1 cellular context compared by ENCODE assay signal in the genomic region with DNA sequence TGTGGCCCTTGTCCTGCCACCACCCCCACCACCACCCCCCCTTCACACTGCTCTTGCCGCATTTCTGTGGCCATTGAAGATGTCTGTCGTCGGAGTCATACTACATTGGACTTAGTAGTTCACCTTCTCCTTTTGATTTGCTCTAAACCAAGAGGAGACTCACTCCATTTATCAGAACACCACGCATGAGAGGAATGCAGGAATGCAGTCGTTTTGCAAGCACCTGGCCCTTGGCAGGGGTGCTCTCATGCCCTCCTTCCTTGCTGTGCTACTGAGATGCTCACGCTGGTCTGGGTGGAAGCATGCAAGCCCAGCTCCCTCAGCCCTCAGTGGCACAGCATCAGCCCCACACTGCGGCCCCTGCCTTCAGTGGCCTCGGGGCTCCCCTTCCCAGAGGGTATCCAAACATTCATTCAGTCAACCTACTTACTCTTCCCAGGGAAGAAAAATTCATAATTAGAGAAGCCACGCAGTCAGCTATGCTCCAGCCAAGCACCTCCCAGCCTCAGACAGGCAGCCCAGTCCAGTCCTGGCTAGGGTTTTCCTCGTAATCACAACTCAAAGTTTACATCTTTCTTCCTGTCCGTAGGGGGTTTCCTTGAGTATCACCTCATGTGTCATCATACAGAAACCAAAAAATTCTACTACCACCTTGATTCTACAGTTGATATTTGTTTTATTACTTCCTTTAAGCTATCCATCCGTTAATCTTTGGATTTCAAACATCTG.
TF ChIP-seq lines count a peak whose summit lies in the region.

No MANE protein-coding gene starts in this region.

TF ChIP-seq in A549, 52 proteins besides CTCF, POLR2A, EP300 and RAD21 (continued from another document):
- TF ChIP-seq, protein P1, sequence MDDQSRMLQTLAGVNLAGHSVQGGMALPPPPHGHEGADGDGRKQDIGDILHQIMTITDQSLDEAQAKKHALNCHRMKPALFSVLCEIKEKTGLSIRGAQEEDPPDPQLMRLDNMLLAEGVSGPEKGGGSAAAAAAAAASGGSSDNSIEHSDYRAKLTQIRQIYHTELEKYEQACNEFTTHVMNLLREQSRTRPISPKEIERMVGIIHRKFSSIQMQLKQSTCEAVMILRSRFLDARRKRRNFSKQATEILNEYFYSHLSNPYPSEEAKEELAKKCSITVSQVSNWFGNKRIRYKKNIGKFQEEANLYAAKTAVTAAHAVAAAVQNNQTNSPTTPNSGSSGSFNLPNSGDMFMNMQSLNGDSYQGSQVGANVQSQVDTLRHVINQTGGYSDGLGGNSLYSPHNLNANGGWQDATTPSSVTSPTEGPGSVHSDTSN (IDR thresholded peaks at IDR 0.05): no peak
- no peak for TF ChIP-seq ZNF302 (CRISPR knock-in tag; IDR thresholded peaks at IDR 0.05)
- TF ChIP-seq CBX8 (IDR thresholded peaks at IDR 0.05): no peak
- TF ChIP-seq, protein P2, sequence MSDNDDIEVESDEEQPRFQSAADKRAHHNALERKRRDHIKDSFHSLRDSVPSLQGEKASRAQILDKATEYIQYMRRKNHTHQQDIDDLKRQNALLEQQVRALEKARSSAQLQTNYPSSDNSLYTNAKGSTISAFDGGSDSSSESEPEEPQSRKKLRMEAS (IDR thresholded peaks at IDR 0.05): no peak
